Comparison of ENCODE assay signal across 32 cellular contexts in genomic region chr17:17760872-17761550, GRCh38.
A peak's percentile ranks its signal among the peaks of the same experiment; 100 is the strongest.
DNase-seq lines count a peak whose midpoint lies in the region; ATAC-seq, FAIRE-seq and TF ChIP-seq lines count a peak whose summit lies in the region.
"Had no signal": no experiment of that assay in that cellular context is flagged by ENCODE, and none has a peak within 500 bp of the region (broad histone marks: within the 10 kb centered on the region; RNA-seq: fewer than 3 reads in every experiment).

No MANE protein-coding gene starts in this region.

- H2BK5ac ChIP-seq in H1 (ENCODE audit: low read depth, low read length): no peak overlapping the region

- H3F3A ChIP-seq in Loucy (ENCODE audit: low read depth): peaks cover 40% of the 10 kb centered on the region

- H2AFZ ChIP-seq in Loucy (ENCODE audit: low read length): no peak overlapping the region
- H2AFZ ChIP-seq in H1 (ENCODE audit: low read length): no peak overlapping the region

- in situ Hi-C loops in G401 (cut with HindIII; ENCODE audit: low sequenced_read_pairs) (no loop called here), HAP-1 (cut with MboI; ENCODE audit: low sequenced_read_pairs) (no loop called here)

- no peak overlapping the region for H3K56ac ChIP-seq in H1 (replicated peaks; ENCODE audit: insufficient read length, low read depth, low read length)

- CTCF ChIA-PET in H1 (lab: Charles Lee; ENCODE audit: partially characterized antibody): interaction anchor here (0.8 to 2.5 kb wide), 11 partner anchors 11 to 405 kb away, joined by 3 to 6 read pairs (median 4); no protein-coding TSS in a partner anchor

- H3K9me3 Mint-ChIP-seq in stimulated activated memory B cell treated with anti-CD40 and anti-IgM and Interleukin-4, amounts not matched to agents 10 μg/mL and 1 μg/mL and 100 μg/mL, for 72 hours: no peaks in the 10 kb centered on the region
- H3K9me3 Mint-ChIP-seq: activated B cell treated with CpG ODN at 0.5 μM for 24 hours; activated naive CD4-positive, alpha-beta T cell treated with anti-CD3 and anti-CD28 coated beads, Interleukin-2, amount 50 U/mL, for 24 hours; CD4-positive, alpha-beta T cell; effector memory CD8-positive, alpha-beta T cell; immature natural killer cell; memory B cell had no signal

- no peak overlapping the region for H3K4me2 ChIP-seq in Loucy (ENCODE audit: low read depth, low read length, poor library complexity, severe bottlenecking)
- no peak overlapping the region for H3K4me2 ChIP-seq in H1 (ENCODE audit: insufficient read depth in 1 of 2, low read depth in 2 of 2, low read length in 2 of 2)
- H3K4me2 ChIP-seq: SK-N-SH had no signal

- WGBS in H1 (ENCODE audit: extremely low coverage in 1 of 2, insufficient coverage in 1 of 2, insufficient read length in 1 of 2, insufficient replicate concordance in 2 of 2, low coverage in 1 of 2, low lambda C conversion rate in 2 of 2, missing lambda C conversion rate in 1 of 2), 2 experiments: 82% methylated on average over 8 of the region's 8 CpGs; no CpG with 5 or more reads in 1 of the 2 experiments

- no peak for TF ChIP-seq RAD21 in H1 (IDR thresholded peaks at IDR 0.05 in 1 of 2, conservative IDR thresholded peaks at IDR 0.05 in 1 of 2; ENCODE audit: low read depth in 2 of 2, low read length in 2 of 2)

- no peak for ATAC-seq in stimulated activated memory B cell treated with anti-CD40 and anti-IgM and Interleukin-4, amounts not matched to agents 10 μg/mL and 1 μg/mL and 100 μg/mL, for 72 hours
- ATAC-seq: effector memory CD8-positive, alpha-beta T cell; PC-3; right cardiac atrium; Right ventricle myocardium inferior had no signal

- no peak overlapping the region for H4K91ac ChIP-seq in H1 (replicated peaks; ENCODE audit: insufficient read length, low read length)

- no peaks in the 10 kb centered on the region for H3K23me2 ChIP-seq in H1 (ENCODE audit: low read depth, low read length)

- H3K9me3 ChIP-seq in Loucy (ENCODE audit: insufficient read depth, low read depth, low read length) (no peaks in the 10 kb centered on the region), H1 (ENCODE audit: insufficient read depth in 2 of 2, low read depth in 1 of 2, low read length in 1 of 2) (no peaks in the 10 kb centered on the region), HAP-1 (no peaks in the 10 kb centered on the region)
- H3K9me3 ChIP-seq: SK-N-SH, spleen, tibial nerve had no signal

- no peak overlapping the region for H3K23ac ChIP-seq in H1 (ENCODE audit: insufficient read length)

- no peak overlapping the region for H4K5ac ChIP-seq in H1 (ENCODE audit: insufficient read length, low read depth, low read length)

- peak overlapping the region; percentile 13 for H3K27ac Mint-ChIP-seq in stimulated activated memory B cell treated with anti-CD40 and anti-IgM and Interleukin-4, amounts not matched to agents 10 μg/mL and 1 μg/mL and 100 μg/mL, for 72 hours
- H3K27ac Mint-ChIP-seq: activated B cell treated with CpG ODN at 0.5 μM for 24 hours; activated naive CD4-positive, alpha-beta T cell treated with anti-CD3 and anti-CD28 coated beads, Interleukin-2, amount 50 U/mL, for 24 hours; CD4-positive, alpha-beta T cell; memory B cell had no signal

- H3K4me1 ChIP-seq in Loucy (ENCODE audit: insufficient read depth, low read length, poor library complexity, severe bottlenecking): peaks cover 98% of the 10 kb centered on the region
- peaks cover 0 to 4% (median 0%) of the 10 kb centered on the region in 4 experiments; a peak in 4 of 7 replicates for H3K4me1 ChIP-seq in H1 (replicated peaks in 1 of 4; ENCODE audit: control insufficient read depth in 3 of 4, insufficient read depth in 4 of 4, low read length in 3 of 4)
- H3K4me1 ChIP-seq in HAP-1: peaks cover 6% of the 10 kb centered on the region

- H3K27me3 Mint-ChIP-seq in stimulated activated memory B cell treated with anti-CD40 and anti-IgM and Interleukin-4, amounts not matched to agents 10 μg/mL and 1 μg/mL and 100 μg/mL, for 72 hours: no peaks in the 10 kb centered on the region
- H3K27me3 Mint-ChIP-seq: activated B cell treated with CpG ODN at 0.5 μM for 24 hours; activated naive CD4-positive, alpha-beta T cell treated with anti-CD3 and anti-CD28 coated beads, Interleukin-2, amount 50 U/mL, for 24 hours; CD4-positive, alpha-beta T cell; effector memory CD8-positive, alpha-beta T cell; memory B cell had no signal

- no peak for TF ChIP-seq POLR2A in H1 (IDR thresholded peaks at IDR 0.05; ENCODE audit: control extremely low read depth in 1 of 2, low read depth in 2 of 2, low read length in 2 of 2)

- H3K4me3 ChIP-seq in Loucy (ENCODE audit: low read length, poor library complexity, severe bottlenecking) (no peak overlapping the region), H1 (ENCODE audit: extremely low read depth in 1 of 4, insufficient read depth in 2 of 4, low read depth in 3 of 4, low read length in 4 of 4) (no peak overlapping the region), HAP-1 (no peak overlapping the region)
- H3K4me3 ChIP-seq: spleen, tibial nerve had no signal

- H3K27ac ChIP-seq in H1 (ENCODE audit: low read depth, low read length): no peak overlapping the region
- H3K27ac ChIP-seq: tibial nerve had no signal

- no peak overlapping the region for H3K4ac ChIP-seq in H1 (replicated peaks; ENCODE audit: insufficient read length, low read depth, low read length)

- no peaks in the 10 kb centered on the region for H3K9me2 ChIP-seq in Loucy (replicated peaks; ENCODE audit: low read depth, low read length)
- H3K9me2 ChIP-seq: SK-N-SH had no signal

- POLR2A ChIA-PET in H1 (lab: Charles Lee; ENCODE audit: partially characterized antibody): no interaction called here

- no peak overlapping the region for H2BK120ac ChIP-seq in H1 (replicated peaks; ENCODE audit: low read depth, low read length)

- no peak overlapping the region for H2BK12ac ChIP-seq in H1 (ENCODE audit: low read depth, low read length)

- TF ChIP-seq EP300 in H1 (IDR thresholded peaks at IDR 0.05; ENCODE audit: borderline replicate concordance in 1 of 2, low read depth in 2 of 2, low read length in 2 of 2): no peak

- no peaks in the 10 kb centered on the region for H3K27me3 ChIP-seq in Loucy (ENCODE audit: insufficient read depth, low read length, poor library complexity, severe bottlenecking)
- no peaks in the 10 kb centered on the region for H3K27me3 ChIP-seq in H1 (replicated peaks in 1 of 4; ENCODE audit: control insufficient read depth in 3 of 4, extremely low read depth in 1 of 4, insufficient read depth in 3 of 4, low read length in 3 of 4)
- no peaks in the 10 kb centered on the region for H3K27me3 ChIP-seq in HAP-1 (ENCODE audit: low read depth)
- H3K27me3 ChIP-seq: spleen, tibial nerve had no signal

- no peaks in the 10 kb centered on the region for H3K79me1 ChIP-seq in H1 (ENCODE audit: low read depth, low read length)

- no peak overlapping the region for H4K8ac ChIP-seq in H1 (ENCODE audit: extremely low read depth, insufficient read depth, low read length)

- H3K36me3 Mint-ChIP-seq in stimulated activated memory B cell treated with anti-CD40 and anti-IgM and Interleukin-4, amounts not matched to agents 10 μg/mL and 1 μg/mL and 100 μg/mL, for 72 hours: peaks cover 6% of the 10 kb centered on the region
- H3K36me3 Mint-ChIP-seq: activated naive CD4-positive, alpha-beta T cell treated with anti-CD3 and anti-CD28 coated beads, Interleukin-2, amount 50 U/mL, for 24 hours; immature natural killer cell had no signal

- H3K36me3 ChIP-seq in Loucy (ENCODE audit: insufficient read depth, low read length): peaks cover 21% of the 10 kb centered on the region; the same call in 1 of the 2 replicates
- H3K36me3 ChIP-seq in H1 (ENCODE audit: control insufficient read depth in 2 of 4, insufficient read depth in 4 of 4, low read length in 3 of 4): no peaks in the 10 kb centered on the region
- no peaks in the 10 kb centered on the region for H3K36me3 ChIP-seq in HAP-1 (replicated peaks)

- H2BK20ac ChIP-seq in H1 (ENCODE audit: low read length): no peak overlapping the region

- FAIRE-seq in H1 (lab: Jason Lieb, UNC): no peak
- FAIRE-seq: bronchial epithelial cell, D721Med, GM12892 had no signal

- peaks cover 59% of the 10 kb centered on the region for H3K4me1 Mint-ChIP-seq in stimulated activated memory B cell treated with anti-CD40 and anti-IgM and Interleukin-4, amounts not matched to agents 10 μg/mL and 1 μg/mL and 100 μg/mL, for 72 hours

- no peak overlapping the region for H3K4me3 Mint-ChIP-seq in stimulated activated memory B cell treated with anti-CD40 and anti-IgM and Interleukin-4, amounts not matched to agents 10 μg/mL and 1 μg/mL and 100 μg/mL, for 72 hours
- H3K4me3 Mint-ChIP-seq: activated B cell treated with CpG ODN at 0.5 μM for 24 hours; activated naive CD4-positive, alpha-beta T cell treated with anti-CD3 and anti-CD28 coated beads, Interleukin-2, amount 50 U/mL, for 24 hours; CD4-positive, alpha-beta T cell; effector memory CD8-positive, alpha-beta T cell; immature natural killer cell; memory B cell had no signal

- peaks cover 5% of the 10 kb centered on the region for H4K20me1 ChIP-seq in Loucy (ENCODE audit: insufficient read depth, low read length, poor library complexity, severe bottlenecking)
- no peaks in the 10 kb centered on the region for H4K20me1 ChIP-seq in H1 (replicated peaks in 1 of 2; ENCODE audit: control insufficient read depth in 1 of 2, insufficient read depth in 2 of 2, low read length in 2 of 2)

- no peak overlapping the region for H3K14ac ChIP-seq in H1 (ENCODE audit: insufficient read length)

- no peak overlapping the region for H3K18ac ChIP-seq in H1 (ENCODE audit: extremely low read depth, low read length)

- H2AK5ac ChIP-seq in H1 (ENCODE audit: low read depth, low read length): no peak overlapping the region

- DNase-seq in G401 (ENCODE audit: low spot score) (peak; percentile 70), H1 (ENCODE audit: low read depth in 1 of 2, low spot score in 2 of 2) (no peak), HAP-1 (ENCODE audit: low spot score in 2 of 2) (no peak), DMS153 treated with DMSO at 0.1 percent for 48 hours (lab: John Stamatoyannopoulos, UW; ENCODE audit: unreplicated experiment) (no peak)
- DNase-seq in activated T-cell treated with anti-CD3 and anti-CD28 coated beads, Interleukin-2, amount 50 U/mL, for 48 hours: no peak
- DNase-seq: activated B cell treated with CpG ODN at 0.5 μM for 24 hours; CD4-positive, alpha-beta T cell; cortex of kidney; effector memory CD8-positive, alpha-beta T cell; erythroblast; immature natural killer cell; MV-4-11; NCI-H1436; NCI-H2081 treated with DMSO at 0.1 percent for 48 hours; NCI-H2227 treated with DMSO at 0.1 percent for 48 hours; NCI-H526; NK-92 treated with Interleukin-12 subunit alpha and Interleukin-12 subunit beta, amount 100 ng/mL, for 24 hours; PC-3; right cardiac atrium; SK-N-SH; spleen; stimulated activated CD4-positive, alpha-beta T cell treated with anti-CD3 and anti-CD28 coated beads, Interleukin-2, amount 100 ng/mL, for 24 hours; stimulated activated CD8-positive, alpha-beta memory T cell treated with anti-CD3 and anti-CD28 coated beads, Interleukin-4, amount 100 ng/mL, for 48 hours had no signal

- TF ChIP-seq CTCF in Loucy (conservative IDR thresholded peaks at IDR 0.05; ENCODE audit: low read length): no peak
- TF ChIP-seq CTCF in H1 (IDR thresholded peaks at IDR 0.05; ENCODE audit: control extremely low read depth in 1 of 3, insufficient read depth in 1 of 3, low read depth in 1 of 3, low read length in 3 of 3): no peak

- H3K9ac ChIP-seq in Loucy (ENCODE audit: low read depth, low read length, poor library complexity, severe bottlenecking) (peak overlapping the region; percentile 21), H1 (replicated peaks in 1 of 4; ENCODE audit: extremely low read depth in 1 of 4, low read depth in 3 of 4, low read length in 3 of 4) (no peak overlapping the region)
- H3K9ac ChIP-seq: SK-N-SH had no signal

- H2BK15ac ChIP-seq in H1 (ENCODE audit: low read length): peak overlapping the region; percentile 46; the same call in 1 of the 2 replicates

- H3K79me2 ChIP-seq in Loucy (ENCODE audit: insufficient read depth, low read length) (peaks cover 78% of the 10 kb centered on the region), H1 (ENCODE audit: control insufficient read depth in 1 of 2, insufficient read depth in 2 of 2, low read length in 2 of 2) (no peaks in the 10 kb centered on the region)
